24 cellular contexts compared by ENCODE assay signal in the genomic region with DNA sequence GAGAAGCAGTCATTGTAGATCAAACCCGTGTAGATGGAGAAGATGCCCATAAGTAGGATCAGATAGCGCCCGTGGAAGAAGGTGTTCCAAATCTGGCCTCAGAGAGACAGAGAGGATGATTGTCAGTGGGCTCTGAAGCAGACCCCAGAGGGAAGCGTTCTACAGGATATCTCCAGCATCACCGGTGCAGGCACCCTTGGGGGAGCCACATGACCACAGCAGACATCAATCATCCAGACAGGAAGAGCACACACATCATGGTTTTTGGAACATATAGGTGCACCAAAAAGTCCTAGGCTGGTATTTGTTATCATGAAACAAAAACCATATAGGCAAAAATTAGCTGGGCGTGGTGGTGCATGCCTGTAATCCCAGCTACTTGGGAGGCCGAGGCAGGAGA. TPM values are rescaled to one million over a fixed set of nuclear protein-coding genes. Genes with fewer than 3 reads are reported as not detected.
DNase-seq lines count a peak whose midpoint lies in the region; ATAC-seq and TF ChIP-seq lines count a peak whose summit lies in the region.
"Had no signal": no experiment of that assay in that cellular context is flagged by ENCODE, and none has a peak within 500 bp of the region (broad histone marks: within the 10 kb centered on the region; RNA-seq: fewer than 3 reads in every experiment).

No MANE protein-coding gene starts in this region.

- no peak overlapping the region for H3K4me3 ChIP-seq in Jurkat, Clone E6-1 (ENCODE audit: low read length)
- H3K4me3 ChIP-seq in sigmoid colon: no peak overlapping the region
- H3K4me3 ChIP-seq: SJSA1 had no signal

- no peak for TF ChIP-seq CTCF in activated CD8-positive, alpha-beta T cell treated with anti-CD3 and anti-CD28 coated beads for 36 hours (IDR thresholded peaks at IDR 0.05)
- no peak for TF ChIP-seq CTCF in sigmoid colon (IDR thresholded peaks at IDR 0.05)

- POLR2A ChIA-PET in activated CD8-positive, alpha-beta T cell treated with anti-CD3 and anti-CD28 coated beads for 36 hours (lab: Charles Lee): no interaction called here
- POLR2A ChIA-PET in naive thymus-derived CD8-positive, alpha-beta T cell (lab: Charles Lee): no interaction called here

- CTCF ChIA-PET in activated naive CD4-positive, alpha-beta T cell treated with anti-CD3 and anti-CD28 coated beads for 36 hours (lab: Charles Lee): no interaction called here
- CTCF ChIA-PET in activated CD8-positive, alpha-beta T cell treated with anti-CD3 and anti-CD28 coated beads for 36 hours (lab: Charles Lee): no interaction called here

- no peaks in the 10 kb centered on the region for H3K9me3 ChIP-seq in sigmoid colon
- H3K9me3 ChIP-seq: SJSA1 had no signal

- no peaks in the 10 kb centered on the region for H3K27me3 Mint-ChIP-seq in activated naive CD4-positive, alpha-beta T cell treated with anti-CD3 and anti-CD28 coated beads for 36 hours (ENCODE audit: low read depth)
- H3K27me3 Mint-ChIP-seq in activated CD8-positive, alpha-beta T cell treated with anti-CD3 and anti-CD28 coated beads for 36 hours: no peaks in the 10 kb centered on the region
- H3K27me3 Mint-ChIP-seq in naive thymus-derived CD8-positive, alpha-beta T cell: no peaks in the 10 kb centered on the region

- no peak for TF ChIP-seq POLR2A in sigmoid colon (IDR thresholded peaks at IDR 0.05)

- H3K36me3 ChIP-seq in sigmoid colon: no peaks in the 10 kb centered on the region
- H3K36me3 ChIP-seq: SJSA1 had no signal

- H3K36me3 Mint-ChIP-seq in activated naive CD4-positive, alpha-beta T cell treated with anti-CD3 and anti-CD28 coated beads for 36 hours (ENCODE audit: low read depth): no peaks in the 10 kb centered on the region
- no peaks in the 10 kb centered on the region for H3K36me3 Mint-ChIP-seq in activated CD8-positive, alpha-beta T cell treated with anti-CD3 and anti-CD28 coated beads for 36 hours (ENCODE audit: low read depth)
- H3K36me3 Mint-ChIP-seq in naive thymus-derived CD8-positive, alpha-beta T cell: no peaks in the 10 kb centered on the region

- no peaks in the 10 kb centered on the region for H3K9me3 Mint-ChIP-seq in activated naive CD4-positive, alpha-beta T cell treated with anti-CD3 and anti-CD28 coated beads for 36 hours
- no peaks in the 10 kb centered on the region for H3K9me3 Mint-ChIP-seq in activated CD8-positive, alpha-beta T cell treated with anti-CD3 and anti-CD28 coated beads for 36 hours
- no peaks in the 10 kb centered on the region for H3K9me3 Mint-ChIP-seq in naive thymus-derived CD8-positive, alpha-beta T cell

- no peak for TF ChIP-seq EP300 in sigmoid colon (IDR thresholded peaks at IDR 0.05)

- no peaks in the 10 kb centered on the region for H3K27me3 ChIP-seq in sigmoid colon
- H3K27me3 ChIP-seq: SJSA1 had no signal

- intact Hi-C loops in activated naive CD4-positive, alpha-beta T cell treated with anti-CD3 and anti-CD28 coated beads for 36 hours (cut with micrococcal nuclease): no loop called here
- intact Hi-C loops in activated CD8-positive, alpha-beta T cell treated with anti-CD3 and anti-CD28 coated beads for 36 hours (cut with micrococcal nuclease): no loop called here
- intact Hi-C loops in sigmoid colon (cut with DNase I): no loop called here

- H3K27ac Mint-ChIP-seq in activated naive CD4-positive, alpha-beta T cell treated with anti-CD3 and anti-CD28 coated beads for 36 hours: no peak overlapping the region
- H3K27ac Mint-ChIP-seq in activated CD8-positive, alpha-beta T cell treated with anti-CD3 and anti-CD28 coated beads for 36 hours: no peak overlapping the region
- H3K27ac Mint-ChIP-seq in naive thymus-derived CD8-positive, alpha-beta T cell: peak overlapping the region in 4 of 10 donors; percentile 1 to 66 (median 25)

- H3K4me3 Mint-ChIP-seq in activated naive CD4-positive, alpha-beta T cell treated with anti-CD3 and anti-CD28 coated beads for 36 hours: no peak overlapping the region
- no peak overlapping the region for H3K4me3 Mint-ChIP-seq in activated CD8-positive, alpha-beta T cell treated with anti-CD3 and anti-CD28 coated beads for 36 hours
- H3K4me3 Mint-ChIP-seq in naive thymus-derived CD8-positive, alpha-beta T cell: no peak overlapping the region

- peaks cover 21% of the 10 kb centered on the region for H3K4me1 Mint-ChIP-seq in activated naive CD4-positive, alpha-beta T cell treated with anti-CD3 and anti-CD28 coated beads for 36 hours (ENCODE audit: low read depth)
- peaks cover 32% of the 10 kb centered on the region for H3K4me1 Mint-ChIP-seq in activated CD8-positive, alpha-beta T cell treated with anti-CD3 and anti-CD28 coated beads for 36 hours (ENCODE audit: low read depth)
- H3K4me1 Mint-ChIP-seq in naive thymus-derived CD8-positive, alpha-beta T cell: peaks cover 19 to 32% (median 27%) of the 10 kb centered on the region in 4 donors

- DNase-seq in activated naive CD4-positive, alpha-beta T cell treated with anti-CD3 and anti-CD28 coated beads for 36 hours: peak; percentile 39
- DNase-seq in activated naive CD4-positive, alpha-beta T cell (lab: John Stamatoyannopoulos, UW): no peak
- DNase-seq in Jurkat, Clone E6-1 (ENCODE audit: low read depth, low spot score): peak; percentile 62
- peak; percentile 37 for DNase-seq in activated CD8-positive, alpha-beta T cell treated with anti-CD3 and anti-CD28 coated beads for 36 hours
- DNase-seq in naive thymus-derived CD8-positive, alpha-beta T cell: peak in 3 of 10 donors; percentile 16 to 28 (median 26)
- DNase-seq in stimulated activated naive CD4-positive, alpha-beta T cell (lab: John Stamatoyannopoulos, UW): no peak
- DNase-seq in sigmoid colon: no peak
- DNase-seq: EL, GF-D8, GOT3, HCEC 1CT, KG1, NCI-H1092 treated with DMSO at 0.1 percent for 48 hours, NCI-H146, NCI-H2029, NCI-H226, NCI-H524 treated with DMSO at 0.1 percent for 48 hours, NCI-H82 had no signal

- no peak overlapping the region for H3K27ac ChIP-seq in sigmoid colon
- H3K27ac ChIP-seq: C4-2B, HL-60, SJSA1 had no signal

- ATAC-seq in activated CD8-positive, alpha-beta T cell treated with anti-CD3 and anti-CD28 coated beads for 36 hours: peak; percentile 24
- peak; percentile 42 to 77 for ATAC-seq in naive thymus-derived CD8-positive, alpha-beta T cell
- ATAC-seq: HepG2 had no signal

- H3K4me1 ChIP-seq in sigmoid colon: no peaks in the 10 kb centered on the region
- H3K4me1 ChIP-seq: SJSA1 had no signal

- 87 to 94% methylated on average over 7 of the region's 7 CpGs for WGBS in sigmoid colon, 2 donors

RNA-seq across cellular contexts. Expression of a gene that starts 44.0 kb away (rescaled TPM):
- not detected for total RNA-seq in activated naive CD4-positive, alpha-beta T cell treated with anti-CD3 and anti-CD28 coated beads for 36 hours
- polyA plus RNA-seq in Jurkat, Clone E6-1 (2012; ENCODE audit: insufficient read depth, insufficient read length): 7.2 TPM
- total RNA-seq in activated CD8-positive, alpha-beta T cell treated with anti-CD3 and anti-CD28 coated beads for 36 hours: under 1 TPM in 1 of 2 experiments, not detected in 1; 0.78 TPM
- not detected for total RNA-seq in naive thymus-derived CD8-positive, alpha-beta T cell
- 1 to 10 TPM; 3.0 to 8.2 (median 3.7) TPM for polyA plus RNA-seq in naive thymus-derived CD8-positive, alpha-beta T cell
- not detected for total RNA-seq in sigmoid colon
- polyA plus RNA-seq in sigmoid colon: 1 to 10 TPM in 2 of 3 donors, not detected in 1; 1.8 to 2.3 TPM
- total RNA-seq: HepG2, HT-29, OCI-LY7, SJSA1 had no signal
- polyA plus RNA-seq: HepG2 had no signal

RNA-seq across cellular contexts. Expression of a gene that starts 52.6 kb away (rescaled TPM):
- total RNA-seq in activated naive CD4-positive, alpha-beta T cell treated with anti-CD3 and anti-CD28 coated beads for 36 hours: not detected
- not detected for polyA plus RNA-seq in Jurkat, Clone E6-1 (2012; ENCODE audit: insufficient read depth, insufficient read length)
- total RNA-seq in activated CD8-positive, alpha-beta T cell treated with anti-CD3 and anti-CD28 coated beads for 36 hours: not detected
- total RNA-seq in naive thymus-derived CD8-positive, alpha-beta T cell: not detected
- polyA plus RNA-seq in naive thymus-derived CD8-positive, alpha-beta T cell: not detected
- total RNA-seq in sigmoid colon: not detected
- under 1 TPM in 1 of 3 donors, not detected in 2; 0.01 TPM for polyA plus RNA-seq in sigmoid colon
- total RNA-seq: HepG2, HT-29, OCI-LY7, SJSA1 had no signal
- polyA plus RNA-seq: HepG2 had no signal

RNA-seq across cellular contexts. Expression of a gene that starts 52.8 kb away (rescaled TPM):
- total RNA-seq in activated naive CD4-positive, alpha-beta T cell treated with anti-CD3 and anti-CD28 coated beads for 36 hours: not detected
- polyA plus RNA-seq in Jurkat, Clone E6-1 (2012; ENCODE audit: insufficient read depth, insufficient read length): not detected
- not detected for total RNA-seq in activated CD8-positive, alpha-beta T cell treated with anti-CD3 and anti-CD28 coated beads for 36 hours
- not detected for total RNA-seq in naive thymus-derived CD8-positive, alpha-beta T cell
- not detected for polyA plus RNA-seq in naive thymus-derived CD8-positive, alpha-beta T cell
- total RNA-seq in sigmoid colon: not detected
- not detected for polyA plus RNA-seq in sigmoid colon
- total RNA-seq: HT-29, OCI-LY7 had no signal

Comparison
In these comparisons a context has a peak if more than half of its experiments do, and no peak if none do; other contexts are left out.
1. DNase-seq: peak in activated naive CD4-positive, alpha-beta T cell treated with anti-CD3 and anti-CD28 coated beads for 36 hours (single experiment), Jurkat, Clone E6-1 (single experiment) and activated CD8-positive, alpha-beta T cell treated with anti-CD3 and anti-CD28 coated beads for 36 hours (single experiment); none in activated naive CD4-positive, alpha-beta T cell (0 of 4), stimulated activated naive CD4-positive, alpha-beta T cell (0 of 6) and sigmoid colon (single experiment).